ENCODE assay signal across 18 cellular contexts in genomic region chr11:86606270-86606848, GRCh38.
DNase-seq lines count a peak whose midpoint lies in the region; ATAC-seq and TF ChIP-seq lines count a peak whose summit lies in the region.
"Had no signal": no experiment of that assay in that cellular context is flagged by ENCODE, and none has a peak within 500 bp of the region (broad histone marks: within the 10 kb centered on the region; RNA-seq: fewer than 3 reads in every experiment).

No MANE protein-coding gene starts in this region.

- in situ Hi-C loops in brain microvascular endothelial cell (cut with HindIII; ENCODE audit: low pct_ligation_motif_present, low sequenced_read_pairs) = no loop called here

- no peak for TF ChIP-seq EP300 in suprapubic skin (IDR thresholded peaks at IDR 0.05)

- no peaks in the 10 kb centered on the region for H3K27me3 Mint-ChIP-seq in nephron (ENCODE audit: low read depth)
- H3K27me3 Mint-ChIP-seq in CD4-positive, alpha-beta memory T cell = no peaks in the 10 kb centered on the region

- peaks cover 23% of the 10 kb centered on the region for H3K4me1 Mint-ChIP-seq in nephron
- peaks cover 0 to 1% (median 0%) of the 10 kb centered on the region in 4 donors for H3K4me1 Mint-ChIP-seq in CD4-positive, alpha-beta memory T cell
- H3K4me1 Mint-ChIP-seq: stimulated activated naive CD8-positive, alpha-beta T cell treated with anti-CD3 and anti-CD28 coated beads, Interleukin-15, amount 100 ng/mL, for 72 hours had no signal

- no peak for TF ChIP-seq POLR2A in suprapubic skin (IDR thresholded peaks at IDR 0.05)

- intact Hi-C loops in CD4-positive, alpha-beta memory T cell (cut with micrococcal nuclease) = no loop called here

- DNase-seq in LHCN-M2 (ENCODE audit: low read depth) = peak; percentile 50
- no peak for DNase-seq in brain microvascular endothelial cell
- no peak for DNase-seq in suprapubic skin (ENCODE audit: low spot score in 2 of 2)
- DNase-seq in HK-2 (ENCODE audit: unreplicated experiment) = no peak
- no peak for DNase-seq in NOMO-1 treated with DMSO at 0.1 percent for 48 hours (lab: John Stamatoyannopoulos, UW; ENCODE audit: unreplicated experiment)
- DNase-seq in CD4-positive, alpha-beta memory T cell = no peak
- DNase-seq: amniotic stem cell; gastrocnemius medialis; MG63; natural killer cell; NCI-H187 treated with DMSO at 0.1 percent for 48 hours; NCI-H345; stimulated activated naive CD8-positive, alpha-beta T cell treated with anti-CD3 and anti-CD28 coated beads, Interleukin-15, amount 100 ng/mL, for 72 hours had no signal

- H3K36me3 ChIP-seq in brain microvascular endothelial cell (replicated peaks) (no peaks in the 10 kb centered on the region), suprapubic skin (no peaks in the 10 kb centered on the region)
- no peaks in the 10 kb centered on the region for H3K36me3 ChIP-seq in CD4-positive, alpha-beta memory T cell (ENCODE audit: insufficient read depth, low read length)
- H3K36me3 ChIP-seq: gastrocnemius medialis, MG63 had no signal

- peaks cover 7% of the 10 kb centered on the region for H3K9me3 Mint-ChIP-seq in nephron
- H3K9me3 Mint-ChIP-seq in CD4-positive, alpha-beta memory T cell = peaks cover 0 to 3% (median 0%) of the 10 kb centered on the region in 8 donors
- H3K9me3 Mint-ChIP-seq: natural killer cell; stimulated activated naive CD8-positive, alpha-beta T cell treated with anti-CD3 and anti-CD28 coated beads, Interleukin-15, amount 100 ng/mL, for 72 hours had no signal

- H3K4me1 ChIP-seq in suprapubic skin = peaks cover 16% of the 10 kb centered on the region
- no peaks in the 10 kb centered on the region for H3K4me1 ChIP-seq in CD4-positive, alpha-beta memory T cell (ENCODE audit: insufficient read depth, low read length)

- CTCF ChIA-PET in CD4-positive, alpha-beta memory T cell (lab: Charles Lee; ENCODE audit: partially characterized antibody) = interaction anchor here (1.0 kb wide), 1 partner anchor 10 kb away, joined by 3 read pairs; no protein-coding TSS in a partner anchor

- H3K4me3 ChIP-seq in brain microvascular endothelial cell (ENCODE audit: low read depth, low read length) (no peak overlapping the region), suprapubic skin (no peak overlapping the region)
- H3K4me3 ChIP-seq in CD4-positive, alpha-beta memory T cell (ENCODE audit: low read length in 2 of 2) = no peak overlapping the region
- H3K4me3 ChIP-seq: gastrocnemius medialis, MG63 had no signal

- 95% methylated on average over 3 of the region's 3 CpGs for WGBS in suprapubic skin

- no peak overlapping the region for H3K4me3 Mint-ChIP-seq in nephron
- H3K4me3 Mint-ChIP-seq in CD4-positive, alpha-beta memory T cell = no peak overlapping the region
- H3K4me3 Mint-ChIP-seq: natural killer cell; stimulated activated naive CD8-positive, alpha-beta T cell treated with anti-CD3 and anti-CD28 coated beads, Interleukin-15, amount 100 ng/mL, for 72 hours had no signal

- H3K27me3 ChIP-seq in brain microvascular endothelial cell (replicated peaks) = no peaks in the 10 kb centered on the region
- H3K27me3 ChIP-seq in suprapubic skin = no peaks in the 10 kb centered on the region
- no peaks in the 10 kb centered on the region for H3K27me3 ChIP-seq in CD4-positive, alpha-beta memory T cell (ENCODE audit: insufficient read depth, low read length)
- H3K27me3 ChIP-seq: gastrocnemius medialis, MG63 had no signal

- ATAC-seq in GM18870 (IDR thresholded peaks at IDR 0.05; ENCODE audit: unreplicated experiment) = no peak
- ATAC-seq: gastrocnemius medialis; HepG2; natural killer cell; Right ventricle myocardium inferior; stimulated activated naive CD8-positive, alpha-beta T cell treated with anti-CD3 and anti-CD28 coated beads, Interleukin-15, amount 100 ng/mL, for 72 hours had no signal

- POLR2A ChIA-PET in CD4-positive, alpha-beta memory T cell (lab: Charles Lee; ENCODE audit: partially characterized antibody) = no interaction called here

- H3K9me3 ChIP-seq in suprapubic skin = no peaks in the 10 kb centered on the region
- H3K9me3 ChIP-seq in CD4-positive, alpha-beta memory T cell (ENCODE audit: control insufficient read depth in 1 of 2, low read length in 2 of 2) = no peaks in the 10 kb centered on the region
- H3K9me3 ChIP-seq: gastrocnemius medialis had no signal

- TF ChIP-seq CTCF in brain microvascular endothelial cell (IDR thresholded peaks at IDR 0.05; ENCODE audit: low read depth, low read length, missing control alignments) (no peak), nephron (IDR thresholded peaks at IDR 0.05; ENCODE audit: unreplicated experiment in 3 of 3) (no peak), suprapubic skin (IDR thresholded peaks at IDR 0.05) (no peak)

- peak overlapping the region; percentile 55 to 76 (median 69) for H3K27ac Mint-ChIP-seq in nephron
- no peak overlapping the region for H3K27ac Mint-ChIP-seq in CD4-positive, alpha-beta memory T cell
- H3K27ac Mint-ChIP-seq: activated T-helper 2 cell treated with anti-CD3 and anti-CD28 coated beads, Interferon-gamma antibody, Interleukin-2, Interleukin-4, amounts not matched to agents 10 μg/mL and 5 μg/mL and 100 μg/mL, durations not matched to agents 14 hours and 24 hours and 36 hours; natural killer cell; stimulated activated naive CD8-positive, alpha-beta T cell treated with anti-CD3 and anti-CD28 coated beads, Interleukin-15, amount 100 ng/mL, for 72 hours had no signal

- H3K27ac ChIP-seq in brain microvascular endothelial cell (peak overlapping the region; percentile 90), suprapubic skin (peak overlapping the region; percentile 18)
- H3K27ac ChIP-seq in CD4-positive, alpha-beta memory T cell (ENCODE audit: low read depth, low read length) = no peak overlapping the region
- H3K27ac ChIP-seq: gastrocnemius medialis had no signal

- H3K36me3 Mint-ChIP-seq in nephron (ENCODE audit: low read depth) = no peaks in the 10 kb centered on the region
- no peaks in the 10 kb centered on the region for H3K36me3 Mint-ChIP-seq in CD4-positive, alpha-beta memory T cell
- H3K36me3 Mint-ChIP-seq: natural killer cell had no signal

Comparison
In these comparisons a context has a peak if more than half of its experiments do, and no peak if none do; other contexts are left out.
1. H3K27ac Mint-ChIP-seq: peak in nephron (3 of 3); none in CD4-positive, alpha-beta memory T cell (0 of 7).